In the genomic region with DNA sequence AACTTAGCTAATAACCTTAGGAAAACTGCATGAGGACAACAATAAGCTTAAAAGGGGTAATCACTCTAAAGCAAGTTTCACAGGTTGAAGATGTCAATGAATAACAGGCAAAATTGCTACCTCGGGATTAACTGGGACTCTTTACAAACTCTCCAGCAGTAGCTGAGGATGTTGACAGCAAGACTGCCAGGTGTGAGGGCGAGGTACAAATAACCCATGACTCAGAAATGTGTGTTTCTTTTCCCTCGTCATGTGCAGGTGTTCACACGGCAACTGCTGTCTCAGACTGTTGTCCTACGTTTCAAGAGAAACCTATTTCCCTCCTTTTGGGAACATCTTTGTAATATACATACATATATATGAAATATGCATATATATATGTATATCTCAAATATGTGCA, we compare ENCODE assay signal across 27 cellular contexts. TPM values are rescaled to one million over a fixed set of nuclear protein-coding genes. Genes with fewer than 3 reads are reported as not detected.
DNase-seq lines count a peak whose midpoint lies in the region; ATAC-seq, FAIRE-seq and TF ChIP-seq lines count a peak whose summit lies in the region.
"Had no signal": no experiment of that assay in that cellular context is flagged by ENCODE, and none has a peak within 500 bp of the region (broad histone marks: within the 10 kb centered on the region; RNA-seq: fewer than 3 reads in every experiment).

No MANE protein-coding gene starts in this region.

- H3K4me1 ChIP-seq in K562 (replicated peaks in 1 of 2; ENCODE audit: control insufficient read depth in 2 of 2, insufficient read depth in 2 of 2, low read length in 2 of 2) = peaks cover 2% of the 10 kb centered on the region in 2 experiments; a peak in 1 of 5 replicates

- no peaks in the 10 kb centered on the region for H3K36me3 ChIP-seq in K562 (ENCODE audit: control insufficient read depth, insufficient read depth, low read length)

- intact Hi-C loops in K562 (cut with micrococcal nuclease) = no loop called here

- DNase-seq in HTR-8/SVneo (ENCODE audit: insufficient read length, low spot score) = no peak
- DNase-seq in K562 (ENCODE audit: extremely low read depth in 1 of 4, low spot score in 3 of 4) = no peak
- DNase-seq in kidney tubule cell (ENCODE audit: low spot score) = peak; percentile 55
- no peak for DNase-seq in NCI-H526 treated with DMSO at 0.1 percent for 48 hours (lab: John Stamatoyannopoulos, UW)
- no peak for DNase-seq in GM12892 (ENCODE audit: insufficient read length)
- DNase-seq in SHP77 (lab: John Stamatoyannopoulos, UW) = no peak
- no peak for DNase-seq in SIG-M5 treated with dmso at 0.1 percent for 504 hours (lab: John Stamatoyannopoulos, UW; ENCODE audit: unreplicated experiment)
- DNase-seq: C1 segment of cervical spinal cord; CD4-positive, alpha-beta memory T cell; COR-L47; DMS79; EL; GDM1; HCEC 1CT; Kasumi-1; NCI-H2029; NCI-H446; NCI-H524 treated with DMSO at 0.1 percent for 48 hours; NCI-H82; PC-9; SIG-M5; SK-N-SH; SW 1271 had no signal

- H3K27me3 ChIP-seq in K562 (ENCODE audit: control insufficient read depth in 2 of 2, insufficient read depth in 2 of 2, low read length in 2 of 2) = no peaks in the 10 kb centered on the region

- H4K20me1 ChIP-seq in K562 (replicated peaks; ENCODE audit: control insufficient read depth, insufficient read depth, low read length) = no peaks in the 10 kb centered on the region

- no peaks in the 10 kb centered on the region for H3K9me1 ChIP-seq in K562 (ENCODE audit: control insufficient read depth, insufficient read depth, low read length)

- no peak overlapping the region for H3K4me2 ChIP-seq in K562 (ENCODE audit: insufficient read depth, low read length)
- H3K4me2 ChIP-seq: PC-9, SK-N-SH had no signal

- no peak for TF ChIP-seq CTCF in K562 (IDR thresholded peaks at IDR 0.05 in 2 of 3, conservative IDR thresholded peaks at IDR 0.05 in 1 of 3; ENCODE audit: insufficient read depth in 2 of 3, low read depth in 1 of 3, low read length in 3 of 3)

- no TSS peak for BruUV-seq in K562 (replicated peaks; lab: Mats Ljungman, UMichigan)

- no peak for TF ChIP-seq RAD21 in K562 (CRISPR knock-in tag; conservative IDR thresholded peaks at IDR 0.05 in 1 of 2, IDR thresholded peaks at IDR 0.05 in 1 of 2)

- no peak overlapping the region for H3K9ac ChIP-seq in K562 (ENCODE audit: insufficient read depth in 1 of 2, low read depth in 2 of 2, low read length in 2 of 2)
- H3K9ac ChIP-seq: SK-N-SH had no signal

- no peak for ATAC-seq in K562
- ATAC-seq: GM12878, HepG2 had no signal

- no peaks in the 10 kb centered on the region; the same call in 1 of the 2 replicates for H3K9me3 ChIP-seq in K562 (replicated peaks; ENCODE audit: control insufficient read depth, insufficient read depth, low read depth, low read length)
- H3K9me3 ChIP-seq: SK-N-SH had no signal

- no peak for TF ChIP-seq EP300 in K562 (IDR thresholded peaks at IDR 0.05; ENCODE audit: low read length)

- 29% methylated on average over 5 of the region's 5 CpGs for WGBS in K562 (ENCODE audit: insufficient coverage, low coverage, missing lambda C conversion rate)

- no peaks in the 10 kb centered on the region for H3K79me2 ChIP-seq in K562 (ENCODE audit: control insufficient read depth, insufficient read depth, low read length)

- TF ChIP-seq POLR2A in K562 (conservative IDR thresholded peaks at IDR 0.05) = no peak
- TF ChIP-seq POLR2A in GM12892 (IDR thresholded peaks at IDR 0.05; ENCODE audit: low read depth, low read length) = no peak

- POLR2A ChIA-PET in K562 (lab: Yijun Ruan, JAX) = no interaction called here

- CTCF ChIA-PET in K562 (lab: Yijun Ruan, JAX; ENCODE audit: low intra/inter-chr PET ratio) = no interaction called here

- H3K27ac ChIP-seq in K562 (ENCODE audit: extremely low read depth, low read depth, low read length) = no peak overlapping the region
- H3K27ac ChIP-seq: PC-9 had no signal

- FAIRE-seq in HTR-8/SVneo (lab: Jason Lieb, UNC) (peak; percentile 60), K562 (lab: Jason Lieb, UNC) (no peak), GM12892 (lab: Jason Lieb, UNC) (no peak)
- FAIRE-seq: GM12878, H1, HepG2 had no signal

- no peak overlapping the region for H3K4me3 ChIP-seq in K562
- H3K4me3 ChIP-seq: GM12878, PC-9 had no signal

- in situ Hi-C loops in K562 (cut with MboI) = no loop called here

- no peak overlapping the region for H2AFZ ChIP-seq in K562 (ENCODE audit: low read depth, low read length)
- H2AFZ ChIP-seq: PC-9 had no signal

TF ChIP-seq in K562, 482 proteins besides CTCF, POLR2A, EP300 and RAD21:
- TF ChIP-seq EWSR1 (IDR thresholded peaks at IDR 0.05; ENCODE audit: borderline replicate concordance, low read depth, partially characterized antibody) (peak; percentile 9), ZBTB11 (CRISPR knock-in tag; IDR thresholded peaks at IDR 0.05) (peak in 1 of 3 experiments; percentile 86; a peak in 2 of 6 replicates), ARNT (IDR thresholded peaks at IDR 0.05) (no peak)

RNA-seq across cellular contexts. Expression of gene BCAS1, which starts 15.9 kb away (rescaled TPM):
- 0.58 and 0.92 TPM in 2 replicates for total RNA-seq in K562 (2011; cell fraction: chromatin; rRNA removed; ENCODE audit: low replicate concordance)
- 0.39 and 0.67 TPM in 2 replicates for total RNA-seq in K562 (2011; cell fraction: nucleolus; rRNA removed)
- 0.51 and 0.69 TPM in 2 replicates for total RNA-seq in K562 (2011; cell fraction: nucleoplasm; rRNA removed)
- 1.6 and 1.8 TPM in 2 replicates for total RNA-seq in K562 (2014; rRNA removed)
- total RNA-seq in K562 (2014; rRNA removed; fragmentation: Illumina TruSeq; extraction: Trizol) = 1.1 and 1.5 TPM in 2 replicates
- 0.54 and 0.57 TPM in 2 replicates for total RNA-seq in K562 (2015; rRNA removed; fragmentation: Illumina TruSeq; extraction: Trizol)
- total RNA-seq in K562 (2021) = 0.93 and 1.0 TPM in 2 replicates
- 0.18 and 0.19 TPM in 2 replicates for polyA plus RNA-seq in K562 (2011; rRNA removed)
- 0.07 and 0.15 TPM in 2 replicates for polyA plus RNA-seq in K562 (2011; cell fraction: cytosol; rRNA removed)
- polyA plus RNA-seq in K562 (2011; cell fraction: nucleus; rRNA removed) = 0.20 and 0.24 TPM in 2 replicates
- polyA plus RNA-seq in K562 (2012) = 0.76 and 1.8 TPM in 2 replicates
- polyA plus RNA-seq in K562 (2014; fragmentation: Illumina TruSeq; extraction: Trizol) = 1.3 and 2.3 TPM in 2 replicates
- polyA plus RNA-seq in K562 (2014; fragmentation: Nextera tagmentation; extraction: Ambion mirVana) = under 1 TPM; 0.37 to 0.63 TPM
- 1.0 and 1.1 TPM in 2 replicates for polyA plus RNA-seq in K562 (2014; rRNA removed)
- polyA minus RNA-seq in K562 (2011; rRNA and poly(A)+ RNA removed) = 0.18 and 0.25 TPM in 2 replicates
- not detected in 2 replicates for polyA minus RNA-seq in K562 (2011; cell fraction: cytosol; rRNA and poly(A)+ RNA removed)
- 0.33 and 0.40 TPM in 2 replicates for polyA minus RNA-seq in K562 (2011; cell fraction: nucleus; rRNA and poly(A)+ RNA removed)
- 2.5 TPM for polyA plus RNA-seq in GM12892 (2012; ENCODE audit: missing spikeins)
- total RNA-seq: RPMI7951 had no signal
- polyA plus RNA-seq: SK-N-SH had no signal
